8 cellular contexts compared by ENCODE assay signal in genomic region chr17:76725580-76726230, GRCh38. TPM values are rescaled to one million over a fixed set of nuclear protein-coding genes. Genes with fewer than 3 reads are reported as not detected.
A peak's percentile ranks its signal among the peaks of the same experiment; 100 is the strongest.
DNase-seq lines count a peak whose midpoint lies in the region; ATAC-seq and TF ChIP-seq lines count a peak whose summit lies in the region.

No MANE protein-coding gene starts in this region.

- H3K36me3 Mint-ChIP-seq in neural crest cell (ENCODE audit: low read depth): peaks cover 12% of the 10 kb centered on the region

- H3F3A ChIP-seq in PC-9 (ENCODE audit: insufficient read depth, low read depth): 0 out of 2 replicates have a peak, but pooled peaks cover 6% of the 10 kb centered on the region

- H2AFZ ChIP-seq in PC-9: peak overlapping the region; percentile 91

- TF ChIP-seq CTCF in PC-9 (conservative IDR thresholded peaks at IDR 0.05): no peak
- no peak for TF ChIP-seq CTCF in fibroblast of the aortic adventitia (IDR thresholded peaks at IDR 0.05; ENCODE audit: insufficient read depth, low read length)
- no peak for TF ChIP-seq CTCF in neural crest cell (conservative IDR thresholded peaks at IDR 0.05)
- no peak for TF ChIP-seq CTCF in thyroid gland (IDR thresholded peaks at IDR 0.05)

- WGBS in thyroid gland, 2 donors: 12 to 15% methylated on average over 21 to 23 of the region's 38 CpGs

- peak overlapping the region; percentile 92 for H3K4me3 Mint-ChIP-seq in neural crest cell

- H4K20me1 ChIP-seq in PC-9 (ENCODE audit: insufficient read depth): peaks cover 8% of the 10 kb centered on the region; the same call in 1 of the 2 replicates

- H3K4me1 ChIP-seq in PC-9 (replicated peaks; ENCODE audit: insufficient read depth): peaks cover 12% of the 10 kb centered on the region
- H3K4me1 ChIP-seq in thyroid gland: peaks cover 17 to 44% of the 10 kb centered on the region in 2 donors

- H3K27me3 Mint-ChIP-seq in neural crest cell (ENCODE audit: low read depth): no peaks in the 10 kb centered on the region

- H3K9me2 ChIP-seq in PC-9 (ENCODE audit: insufficient read depth): no peaks in the 10 kb centered on the region

- H3K4me2 ChIP-seq in PC-9: peak overlapping the region; percentile 87

- intact Hi-C loops in PC-9 (cut with micrococcal nuclease; ENCODE audit: unreplicated experiment) (loop anchor here (5.0 kb wide), 2 partner anchors 168 to 342 kb away; no protein-coding TSS in a partner anchor), thyroid gland (cut with DNase I) (no loop called here)

- ATAC-seq in HG02884 (IDR thresholded peaks at IDR 0.05; ENCODE audit: unreplicated experiment): peak; percentile 15

- POLR2A ChIA-PET in PC-9 (lab: Charles Lee; ENCODE audit: unreplicated experiment): no interaction called here

- no TSS peak for BruUV-seq in PC-9 (replicated peaks; lab: Mats Ljungman, UMichigan)

- TF ChIP-seq POLR2A in thyroid gland (IDR thresholded peaks at IDR 0.05): no peak

- no peaks in the 10 kb centered on the region for H3K9me3 Mint-ChIP-seq in neural crest cell

- H3K36me3 ChIP-seq in PC-9 (ENCODE audit: low read depth): 0 out of 2 replicates have a peak, but pooled peaks cover 6% of the 10 kb centered on the region
- peaks cover 36 to 42% of the 10 kb centered on the region in 2 donors for H3K36me3 ChIP-seq in thyroid gland

- H3K4me3 ChIP-seq in PC-9 (peak overlapping the region; percentile 73), fibroblast of the aortic adventitia (ENCODE audit: low read depth, low read length) (peak overlapping the region; percentile 85), thyroid gland (replicated peaks in 1 of 3) (peak overlapping the region; percentile 61 to 86 (median 68))

- H3K27me3 ChIP-seq in PC-9 (ENCODE audit: insufficient read depth, low read depth) (no peaks in the 10 kb centered on the region), thyroid gland (no peaks in the 10 kb centered on the region)

- peak overlapping the region; percentile 60 for H3K27ac Mint-ChIP-seq in neural crest cell (ENCODE audit: unreplicated experiment)

- H3K9me3 ChIP-seq in PC-9 (ENCODE audit: insufficient read depth, low read depth): no peaks in the 10 kb centered on the region
- H3K9me3 ChIP-seq in thyroid gland: no peaks in the 10 kb centered on the region

- H3K27ac ChIP-seq in PC-9: peak overlapping the region; percentile 49
- H3K27ac ChIP-seq in thyroid gland: peak overlapping the region; percentile 90 to 100 (median 100)

- CTCF ChIA-PET in PC-9 (lab: Charles Lee): no interaction called here

- DNase-seq in NCI-H345 (lab: John Stamatoyannopoulos, UW) (peak; percentile 57), NCI-H345 treated with DMSO at 0.1 percent for 48 hours (lab: John Stamatoyannopoulos, UW; ENCODE audit: unreplicated experiment) (no peak), PC-9 (peak in 1 of 2 experiments; percentile 40), fibroblast of the aortic adventitia (ENCODE audit: low read depth) (peak; percentile 69), neural crest cell (ENCODE audit: low read depth, low spot score) (no peak), thyroid gland (peak; percentile 75 to 78)
- DNase-seq in activated T-helper 1 cell treated with anti-CD3 and anti-CD28 coated beads, Interleukin-2, amount 50 U/mL, for 16 hours (ENCODE audit: low read depth in 1 of 2, low spot score in 1 of 2): peak; percentile 50 to 64

- peaks cover 64% of the 10 kb centered on the region for H3K79me2 ChIP-seq in PC-9 (ENCODE audit: low read depth)

- peaks cover 37% of the 10 kb centered on the region for H3K4me1 Mint-ChIP-seq in neural crest cell

RNA-seq across cellular contexts. Expression of gene JMJD6, which starts 0.7 kb away (rescaled TPM):
- total RNA-seq in PC-9 (2021): 19.4 and 25.2 TPM in 2 replicates
- 10.8 and 18.1 TPM in 2 replicates for total RNA-seq in fibroblast of the aortic adventitia (ENCODE audit: low replicate concordance)
- 25.1 and 29.0 TPM in 2 replicates for total RNA-seq in neural crest cell
- total RNA-seq in thyroid gland: 10 to 100 TPM; 12.2 to 24.2 (median 20.7) TPM

RNA-seq across cellular contexts. Expression of gene METTL23, which starts 0.9 kb away (rescaled TPM):
- total RNA-seq in PC-9 (2021): 31.7 and 40.5 TPM in 2 replicates
- 17.9 and 29.1 TPM in 2 replicates for total RNA-seq in fibroblast of the aortic adventitia (ENCODE audit: low replicate concordance)
- total RNA-seq in neural crest cell: 28.7 and 32.3 TPM in 2 replicates
- total RNA-seq in thyroid gland: 10 to 100 TPM; 33.6 to 58.3 (median 51.3) TPM

RNA-seq across cellular contexts. Expression of gene SRSF2, which starts 11.4 kb away (rescaled TPM):
- 186 and 187 TPM in 2 replicates for total RNA-seq in PC-9 (2021)
- total RNA-seq in fibroblast of the aortic adventitia (ENCODE audit: low replicate concordance): 62.8 and 109 TPM in 2 replicates
- 425 and 453 TPM in 2 replicates for total RNA-seq in neural crest cell
- total RNA-seq in thyroid gland: 100 to 1,000 TPM; 269 to 614 (median 400) TPM

RNA-seq across cellular contexts. Expression of gene MFSD11, which starts 12.2 kb away (rescaled TPM):
- total RNA-seq in PC-9 (2021) (43.8 and 47.3 TPM in 2 replicates), fibroblast of the aortic adventitia (ENCODE audit: low replicate concordance) (33.4 and 40.5 TPM in 2 replicates), neural crest cell (29.6 and 31.6 TPM in 2 replicates), thyroid gland (10 to 100 TPM; 34.1 to 53.3 (median 44.3) TPM)

RNA-seq across cellular contexts. Expression of gene MXRA7, which starts 14.9 kb away (rescaled TPM):
- total RNA-seq in PC-9 (2021): 5.5 and 8.9 TPM in 2 replicates
- total RNA-seq in fibroblast of the aortic adventitia (ENCODE audit: low replicate concordance): 166 and 287 TPM in 2 replicates
- total RNA-seq in neural crest cell: 46.1 and 54.0 TPM in 2 replicates
- total RNA-seq in thyroid gland: 100 to 1,000 TPM; 362 to 576 (median 421) TPM

Comparison
In these comparisons a context has a peak if more than half of its experiments do, and no peak if none do; other contexts are left out.
1. DNase-seq: peak in NCI-H345 (single experiment), activated T-helper 1 cell treated with anti-CD3 and anti-CD28 coated beads, Interleukin-2, amount 50 U/mL, for 16 hours (2 of 2), fibroblast of the aortic adventitia (single experiment) and thyroid gland (2 of 2); none in NCI-H345 treated with DMSO at 0.1 percent for 48 hours (single experiment) and neural crest cell (single experiment).
2. Peak in every context shown above with its lines, with median percentiles within 50 percentile points of each other: H3K4me3 ChIP-seq.